1 cellular context compared by ENCODE assay signal in the genomic region with DNA sequence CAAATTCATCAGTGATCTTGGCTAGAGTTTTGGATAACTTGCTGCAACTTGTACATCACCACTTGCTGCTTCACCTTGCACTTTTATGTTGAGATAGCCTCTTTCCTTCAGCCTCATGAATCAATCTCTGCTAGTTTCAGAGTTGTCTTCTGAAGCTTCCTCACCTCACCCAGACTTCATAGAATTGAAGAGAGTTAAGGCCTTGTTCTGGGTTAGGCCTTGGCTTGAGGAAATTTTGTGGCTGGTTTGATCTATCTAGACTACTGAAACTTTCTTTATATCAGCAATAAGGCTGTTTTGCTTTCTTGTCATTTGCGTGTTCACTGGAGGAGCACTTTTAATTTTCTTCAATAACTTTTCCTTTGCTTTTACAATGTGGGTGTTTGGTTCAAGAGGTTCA.
TF ChIP-seq lines count a peak whose summit lies in the region.

No MANE protein-coding gene starts in this region.

TF ChIP-seq in GM12878, 131 proteins besides CTCF, POLR2A, EP300 and RAD21:
- TF ChIP-seq NFIC (IDR thresholded peaks at IDR 0.05; ENCODE audit: low read depth, low read length) (no peak), CHD2 (IDR thresholded peaks at IDR 0.05; ENCODE audit: borderline replicate concordance, low read depth, low read length) (no peak), SRF (IDR thresholded peaks at IDR 0.05; ENCODE audit: low read depth in 2 of 2, low read length in 2 of 2) (no peak), SUZ12 (IDR thresholded peaks at IDR 0.05; ENCODE audit: unreplicated experiment) (no peak), FOXM1 (IDR thresholded peaks at IDR 0.05; ENCODE audit: low read depth, low read length) (no peak), POU2F2 (IDR thresholded peaks at IDR 0.05; ENCODE audit: borderline replicate concordance, low read depth, low read length) (no peak), ZNF274 (IDR thresholded peaks at IDR 0.05; ENCODE audit: insufficient read depth, insufficient read length) (no peak), JUNB (IDR thresholded peaks at IDR 0.05) (no peak), NR2C2 (IDR thresholded peaks at IDR 0.05; ENCODE audit: borderline replicate concordance, control insufficient read depth, insufficient read length, low read depth) (no peak), RFX5 (IDR thresholded peaks at IDR 0.05; ENCODE audit: low read depth, low read length) (no peak), NRF1 (conservative IDR thresholded peaks at IDR 0.05; ENCODE audit: low read depth, low read length) (no peak), TBL1XR1 (IDR thresholded peaks at IDR 0.05; ENCODE audit: low read depth, low read length) (no peak), RELA (IDR thresholded peaks at IDR 0.05; ENCODE audit: borderline replicate concordance, partially characterized antibody) (no peak)
- TF ChIP-seq, protein P1, sequence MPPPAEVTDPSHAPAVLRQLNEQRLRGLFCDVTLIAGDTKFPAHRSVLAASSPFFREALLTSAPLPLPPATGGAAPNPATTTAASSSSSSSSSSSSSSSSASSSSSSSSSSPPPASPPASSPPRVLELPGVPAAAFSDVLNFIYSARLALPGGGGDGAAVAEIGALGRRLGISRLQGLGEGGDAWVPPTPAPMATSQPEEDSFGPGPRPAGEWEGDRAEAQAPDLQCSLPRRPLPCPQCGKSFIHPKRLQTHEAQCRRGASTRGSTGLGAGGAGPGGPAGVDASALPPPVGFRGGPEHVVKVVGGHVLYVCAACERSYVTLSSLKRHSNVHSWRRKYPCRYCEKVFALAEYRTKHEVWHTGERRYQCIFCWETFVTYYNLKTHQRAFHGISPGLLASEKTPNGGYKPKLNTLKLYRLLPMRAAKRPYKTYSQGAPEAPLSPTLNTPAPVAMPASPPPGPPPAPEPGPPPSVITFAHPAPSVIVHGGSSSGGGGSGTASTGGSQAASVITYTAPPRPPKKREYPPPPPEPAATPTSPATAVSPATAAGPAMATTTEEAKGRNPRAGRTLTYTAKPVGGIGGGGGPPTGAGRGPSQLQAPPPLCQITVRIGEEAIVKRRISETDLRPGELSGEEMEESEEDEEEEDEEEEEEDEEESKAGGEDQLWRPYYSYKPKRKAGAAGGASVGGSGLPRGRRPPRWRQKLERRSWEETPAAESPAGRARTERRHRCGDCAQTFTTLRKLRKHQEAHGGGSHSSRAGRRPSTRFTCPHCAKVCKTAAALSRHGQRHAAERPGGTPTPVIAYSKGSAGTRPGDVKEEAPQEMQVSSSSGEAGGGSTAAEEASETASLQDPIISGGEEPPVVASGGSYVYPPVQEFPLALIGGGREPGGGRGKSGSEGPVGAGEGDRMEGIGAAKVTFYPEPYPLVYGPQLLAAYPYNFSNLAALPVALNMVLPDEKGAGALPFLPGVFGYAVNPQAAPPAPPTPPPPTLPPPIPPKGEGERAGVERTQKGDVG (CRISPR knock-in tag; IDR thresholded peaks at IDR 0.05), result no peak
- TF ChIP-seq, protein P2, sequence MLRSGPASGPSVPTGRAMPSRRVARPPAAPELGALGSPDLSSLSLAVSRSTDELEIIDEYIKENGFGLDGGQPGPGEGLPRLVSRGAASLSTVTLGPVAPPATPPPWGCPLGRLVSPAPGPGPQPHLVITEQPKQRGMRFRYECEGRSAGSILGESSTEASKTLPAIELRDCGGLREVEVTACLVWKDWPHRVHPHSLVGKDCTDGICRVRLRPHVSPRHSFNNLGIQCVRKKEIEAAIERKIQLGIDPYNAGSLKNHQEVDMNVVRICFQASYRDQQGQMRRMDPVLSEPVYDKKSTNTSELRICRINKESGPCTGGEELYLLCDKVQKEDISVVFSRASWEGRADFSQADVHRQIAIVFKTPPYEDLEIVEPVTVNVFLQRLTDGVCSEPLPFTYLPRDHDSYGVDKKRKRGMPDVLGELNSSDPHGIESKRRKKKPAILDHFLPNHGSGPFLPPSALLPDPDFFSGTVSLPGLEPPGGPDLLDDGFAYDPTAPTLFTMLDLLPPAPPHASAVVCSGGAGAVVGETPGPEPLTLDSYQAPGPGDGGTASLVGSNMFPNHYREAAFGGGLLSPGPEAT (IDR thresholded peaks at IDR 0.05; ENCODE audit: low read depth), result no peak
